ENCODE assay signal across 9 cellular contexts in genomic region chr19:6022570-6023049, GRCh38. TPM values are rescaled to one million over a fixed set of nuclear protein-coding genes. Genes with fewer than 3 reads are reported as not detected.
DNase-seq lines count a peak whose midpoint lies in the region; ATAC-seq, FAIRE-seq and TF ChIP-seq lines count a peak whose summit lies in the region.
"Had no signal": no experiment of that assay in that cellular context is flagged by ENCODE, and none has a peak within 500 bp of the region (broad histone marks: within the 10 kb centered on the region; RNA-seq: fewer than 3 reads in every experiment).

No MANE protein-coding gene starts in this region.

- TF ChIP-seq EP300 in GM12878 (IDR thresholded peaks at IDR 0.05; ENCODE audit: borderline replicate concordance in 1 of 2, control insufficient read depth in 1 of 2, low read depth in 2 of 2, low read length in 2 of 2), result no peak

- TF ChIP-seq POLR2A in HCT116 (IDR thresholded peaks at IDR 0.05; ENCODE audit: borderline replicate concordance, extremely low read depth, insufficient read depth, insufficient read length) (no peak), GM12878 (IDR thresholded peaks at IDR 0.05; ENCODE audit: low read depth, low read length) (no peak), right lobe of liver (IDR thresholded peaks at IDR 0.05) (no peak)

- H3K9me2 ChIP-seq in HCT116 (ENCODE audit: insufficient read depth), result no peaks in the 10 kb centered on the region

- CTCF ChIA-PET in HCT116 (lab: Charles Lee) (interaction anchor here (0.7 to 3.1 kb wide), 15 partner anchors 9 to 249 kb away, joined by 3 to 46 read pairs (median 5); partner anchors contain the start of gene NRTN), GM12878 (lab: Yijun Ruan, JAX) (interaction anchor here (0.7 to 5.2 kb wide), 28 partner anchors 10 to 333 kb away, joined by 3 to 63 read pairs (median 6); partner anchors contain the start of genes NDUFA11, NRTN, RANBP3 and RPL36)

- H3K36me3 ChIP-seq in HCT116 (ENCODE audit: control insufficient read depth in 1 of 2, insufficient read depth in 2 of 2, low read length in 2 of 2) (no peaks in the 10 kb centered on the region), GM12878 (ENCODE audit: control insufficient read depth in 2 of 2, insufficient read depth in 2 of 2, low read length in 1 of 2) (no peaks in the 10 kb centered on the region), right lobe of liver (no peaks in the 10 kb centered on the region)
- H3K36me3 ChIP-seq: HAP-1 had no signal

- no peak overlapping the region for H3K4me2 ChIP-seq in HCT116 (ENCODE audit: low read length)
- H3K4me2 ChIP-seq in GM12878 (ENCODE audit: control insufficient read depth, insufficient read depth), result no peak overlapping the region

- no peak for FAIRE-seq in GM12878 (lab: Jason Lieb, UNC)
- FAIRE-seq: RCC 7860 had no signal

- no peak overlapping the region for H2AFZ ChIP-seq in HCT116 (ENCODE audit: low read depth, low read length, poor library complexity, severe bottlenecking)
- no peak overlapping the region for H2AFZ ChIP-seq in GM12878 (ENCODE audit: control insufficient read depth, low read depth, low read length)

- TF ChIP-seq CTCF in HCT116 (IDR thresholded peaks at IDR 0.05 in 2 of 3, conservative IDR thresholded peaks at IDR 0.05 in 1 of 3; ENCODE audit: borderline replicate concordance in 1 of 3, insufficient read depth in 1 of 3, low read depth in 2 of 3, low read length in 2 of 3) (no peak; a peak in 1 of 6 replicates), GM12878 (IDR thresholded peaks at IDR 0.05 in 2 of 3, conservative IDR thresholded peaks at IDR 0.05 in 1 of 3; ENCODE audit: control insufficient read depth in 2 of 3, extremely low read depth in 1 of 3, insufficient read depth in 1 of 3, low read depth in 3 of 3, low read length in 3 of 3) (no peak; a peak in 2 of 6 replicates), right lobe of liver (IDR thresholded peaks at IDR 0.05) (peak in 1 of 4 donors; percentile 4)

- SMC1A ChIA-PET in GM12878 (lab: Charles Lee; ENCODE audit: uncharacterized antibody, unreplicated experiment), result interaction anchor here (1.4 to 2.6 kb wide), 8 partner anchors 11 to 219 kb away, joined by 3 to 26 read pairs (median 8); partner anchors contain the start of genes NDUFA11 and VMAC

- peaks cover 0 to 1% of the 10 kb centered on the region in 2 donors for H3K36me3 Mint-ChIP-seq in stimulated activated naive B cell treated with anti-CD40 and anti-IgM and Interleukin-4, amounts not matched to agents 10 μg/mL and 1 μg/mL and 100 μg/mL, for 72 hours

- RAD21 ChIA-PET in HCT116 (lab: Charles Lee; ENCODE audit: low non-redundant PET in 1 of 2, low total read pairs in 2 of 2, uncharacterized antibody in 2 of 2, unreplicated experiment in 2 of 2), result interaction anchor here (0.5 to 1.8 kb wide), 5 partner anchors 35 to 388 kb away, joined by 3 to 10 read pairs (median 3); no protein-coding TSS in a partner anchor
- RAD21 ChIA-PET in GM12878 (lab: Charles Lee; ENCODE audit: unreplicated experiment), result interaction anchor here (0.8 to 2.4 kb wide), 10 partner anchors 9 to 219 kb away, joined by 3 to 21 read pairs (median 8); partner anchors contain the start of gene RANBP3

- no peaks in the 10 kb centered on the region for H4K20me1 ChIP-seq in HCT116 (ENCODE audit: insufficient read depth)
- no peaks in the 10 kb centered on the region for H4K20me1 ChIP-seq in GM12878 (ENCODE audit: control insufficient read depth, insufficient read depth)

- POLR2A ChIA-PET in HCT116 (lab: Charles Lee) (no interaction called here), GM12878 (lab: Charles Lee) (interaction anchor here (1.0 kb wide), 1 partner anchor 35 kb away, joined by 3 read pairs; no protein-coding TSS in a partner anchor)

- in situ Hi-C loops in GM12878 (cut with MboI), result loop anchor here (5.0 kb wide), 1 partner anchor 215 kb away; the partner anchor contains the start of gene NRTN

- H3K79me2 ChIP-seq in HCT116 (ENCODE audit: insufficient read depth, low read length), result no peaks in the 10 kb centered on the region
- H3K79me2 ChIP-seq in GM12878 (ENCODE audit: control insufficient read depth, insufficient read depth, low read length), result no peaks in the 10 kb centered on the region

- H3K27me3 ChIP-seq in HCT116 (ENCODE audit: insufficient read depth, low read length), result no peaks in the 10 kb centered on the region
- H3K27me3 ChIP-seq in GM12878 (replicated peaks in 1 of 2; ENCODE audit: control insufficient read depth in 2 of 2, insufficient read depth in 2 of 2, low read length in 1 of 2), result no peaks in the 10 kb centered on the region
- no peaks in the 10 kb centered on the region for H3K27me3 ChIP-seq in right lobe of liver

- peaks cover 7 to 13% of the 10 kb centered on the region in 2 donors for H3K4me1 Mint-ChIP-seq in stimulated activated naive B cell treated with anti-CD40 and anti-IgM and Interleukin-4, amounts not matched to agents 10 μg/mL and 1 μg/mL and 100 μg/mL, for 72 hours

- H3K4me1 ChIP-seq in HCT116 (ENCODE audit: control insufficient read depth in 1 of 2, insufficient read depth in 2 of 2, low read length in 2 of 2) (peaks cover 0 to 6% of the 10 kb centered on the region in 2 experiments; a peak in 1 of 4 replicates), GM12878 (ENCODE audit: control insufficient read depth, insufficient read depth, low read length) (no peaks in the 10 kb centered on the region), right lobe of liver (peaks cover 0 to 27% (median 8%) of the 10 kb centered on the region in 4 donors)

- intact Hi-C loops in HCT116 (cut with micrococcal nuclease), result loop anchor here (1.0 to 2.0 kb wide), 3 partner anchors 35 to 249 kb away; partner anchors contain the start of gene NRTN
- intact Hi-C loops in GM12878 (cut with micrococcal nuclease; ENCODE audit: unreplicated experiment), result loop anchor here (2.0 to 10.0 kb wide), 2 partner anchors 36 to 218 kb away; partner anchors contain the start of gene NRTN
- intact Hi-C loops in right lobe of liver (cut with DNase I), result loop anchor here (5.0 kb wide), 1 partner anchor 35 kb away; no protein-coding TSS in a partner anchor

- no peak overlapping the region for H3K9ac ChIP-seq in HCT116 (ENCODE audit: low read length)
- H3K9ac ChIP-seq in GM12878 (ENCODE audit: control insufficient read depth, insufficient read depth, low read length), result no peak overlapping the region

- no peak overlapping the region for H3K4me3 Mint-ChIP-seq in stimulated activated naive B cell treated with anti-CD40 and anti-IgM and Interleukin-4, amounts not matched to agents 10 μg/mL and 1 μg/mL and 100 μg/mL, for 72 hours

- ATAC-seq in HCT116 (peak; percentile 31), GM12878 (peak; percentile 37), right lobe of liver (peak in 2 of 4 donors; percentile 4 to 19), GM18519 (IDR thresholded peaks at IDR 0.05; ENCODE audit: low FRiP score, unreplicated experiment) (no peak)
- ATAC-seq in stimulated activated naive B cell treated with anti-CD40 and anti-IgM and Interleukin-4, amounts not matched to agents 10 μg/mL and 1 μg/mL and 100 μg/mL, for 72 hours (replicated peaks), result peak in 1 of 2 donors; percentile 16

- peak overlapping the region; percentile 51 for H3K27ac Mint-ChIP-seq in stimulated activated naive B cell treated with anti-CD40 and anti-IgM and Interleukin-4, amounts not matched to agents 10 μg/mL and 1 μg/mL and 100 μg/mL, for 72 hours

- H3K9me3 ChIP-seq in HCT116 (ENCODE audit: control insufficient read depth in 1 of 2, insufficient read depth in 1 of 2, low read depth in 1 of 2, low read length in 2 of 2), result no peaks in the 10 kb centered on the region
- H3K9me3 ChIP-seq in GM12878 (replicated peaks; ENCODE audit: control insufficient read depth, insufficient read depth, low read length), result no peaks in the 10 kb centered on the region
- no peaks in the 10 kb centered on the region for H3K9me3 ChIP-seq in right lobe of liver
- H3K9me3 ChIP-seq: HAP-1 had no signal

- H3K27ac ChIP-seq in HCT116 (ENCODE audit: low read depth, low read length) (no peak overlapping the region), GM12878 (ENCODE audit: control insufficient read depth, insufficient read depth) (no peak overlapping the region), right lobe of liver (peak overlapping the region in 2 of 3 donors; percentile 10)

- DNase-seq in HCT116 (ENCODE audit: low read depth, low spot score), result no peak
- DNase-seq in GM12878 (ENCODE audit: low read depth, low spot score), result no peak
- no peak for DNase-seq in right lobe of liver
- DNase-seq in stimulated activated naive B cell treated with anti-CD40 and anti-IgM and Interleukin-4, amounts not matched to agents 10 μg/mL and 1 μg/mL and 100 μg/mL, for 72 hours, result no peak
- DNase-seq in SHP77 (lab: John Stamatoyannopoulos, UW), result no peak
- DNase-seq in DMS79 (lab: John Stamatoyannopoulos, UW), result no peak

- TF ChIP-seq RAD21 in HCT116 (IDR thresholded peaks at IDR 0.05; ENCODE audit: low read depth), result no peak
- no peak for TF ChIP-seq RAD21 in GM12878 (IDR thresholded peaks at IDR 0.05; ENCODE audit: insufficient read depth, low read depth, low read length)

- H3K27me3 Mint-ChIP-seq in stimulated activated naive B cell treated with anti-CD40 and anti-IgM and Interleukin-4, amounts not matched to agents 10 μg/mL and 1 μg/mL and 100 μg/mL, for 72 hours, result peaks cover 17 to 24% of the 10 kb centered on the region in 2 donors

- 45% methylated on average over 16 of the region's 16 CpGs for WGBS in GM12878 (ENCODE audit: insufficient coverage, insufficient replicate concordance, low lambda C conversion rate, missing lambda C conversion rate)
- WGBS in right lobe of liver (ENCODE audit: insufficient coverage, low coverage, low lambda C conversion rate, missing lambda C conversion rate), result 89% methylated on average over 3 of the region's 16 CpGs

- no TSS peak for BruUV-seq in HCT116 (replicated peaks; lab: Mats Ljungman, UMichigan)
- no TSS peak for BruUV-seq in GM12878 (replicated peaks; lab: Mats Ljungman, UMichigan)

- no peaks in the 10 kb centered on the region for H3K9me3 Mint-ChIP-seq in stimulated activated naive B cell treated with anti-CD40 and anti-IgM and Interleukin-4, amounts not matched to agents 10 μg/mL and 1 μg/mL and 100 μg/mL, for 72 hours

- H3K4me3 ChIP-seq in HCT116 (replicated peaks in 1 of 2; ENCODE audit: low read depth in 1 of 2, low read length in 2 of 2) (no peak overlapping the region), GM12878 (no peak overlapping the region), right lobe of liver (no peak overlapping the region)
- H3K4me3 ChIP-seq: HAP-1 had no signal

RNA-seq across cellular contexts. Expression of gene RANBP3, which starts 44.7 kb away (rescaled TPM):
- total RNA-seq in HCT116 (2021; ENCODE audit: unreplicated experiment) (62.4 TPM), GM12878 (2014; rRNA removed) (53.9 and 57.7 TPM in 2 replicates), GM12878 (2014; rRNA removed; fragmentation: Illumina TruSeq; extraction: Trizol) (55.3 and 56.9 TPM in 2 replicates), GM12878 (2021) (73.4 and 76.6 TPM in 2 replicates), right lobe of liver (10 to 100 TPM; 21.7 to 49.5 (median 24.5) TPM)
- 54.7 and 77.9 TPM in 2 replicates for polyA plus RNA-seq in HCT116 (2012)
- total RNA-seq in GM12878 (2013; cell fraction: nucleolus; rRNA removed), result 50.6 and 76.5 TPM in 2 replicates
- polyA plus RNA-seq in GM12878 (2011; ENCODE audit: low read depth), result 13.0 TPM
- polyA plus RNA-seq in GM12878 (2011; rRNA removed) (30.5 and 59.4 TPM in 2 replicates), GM12878 (2014; fragmentation: Illumina TruSeq; extraction: Trizol) (37.9 and 60.6 TPM in 2 replicates), GM12878 (2014; fragmentation: Nextera tagmentation; extraction: Ambion mirVana) (1 to 10 TPM; 1.1 to 1.2 TPM), GM12878 (2014; rRNA removed) (81.6 and 91.1 TPM in 2 replicates), GM12878 (2016; fragmentation: Nextera tagmentation; extraction: Ambion mirVana) (10 to 100 TPM; 61.0 to 63.3 TPM)
- polyA plus RNA-seq in GM12878 (2011; cell fraction: cytosol; rRNA removed), result 93.2 and 134 TPM in 2 replicates
- 150 and 262 TPM in 2 replicates for polyA plus RNA-seq in GM12878 (2011; cell fraction: nucleus; rRNA removed)
- polyA plus RNA-seq in GM12878 (2012), result 42.6 and 45.6 TPM in 2 replicates
- 47.3 and 71.4 TPM in 2 replicates for polyA minus RNA-seq in GM12878 (2011; rRNA and poly(A)+ RNA removed)
- 34.5 and 45.1 TPM in 2 replicates for polyA minus RNA-seq in GM12878 (2011; cell fraction: cytosol; rRNA and poly(A)+ RNA removed)
- 28.5 and 37.0 TPM in 2 replicates for polyA minus RNA-seq in GM12878 (2011; cell fraction: nucleus; rRNA and poly(A)+ RNA removed)

Comparison
In these comparisons a context has a peak if more than half of its experiments do, and no peak if none do; other contexts are left out.
1. H3K27ac ChIP-seq: peak in right lobe of liver (2 of 3); none in HCT116 (single experiment) and GM12878 (single experiment).